8 cellular contexts compared by ENCODE assay signal in the genomic region with DNA sequence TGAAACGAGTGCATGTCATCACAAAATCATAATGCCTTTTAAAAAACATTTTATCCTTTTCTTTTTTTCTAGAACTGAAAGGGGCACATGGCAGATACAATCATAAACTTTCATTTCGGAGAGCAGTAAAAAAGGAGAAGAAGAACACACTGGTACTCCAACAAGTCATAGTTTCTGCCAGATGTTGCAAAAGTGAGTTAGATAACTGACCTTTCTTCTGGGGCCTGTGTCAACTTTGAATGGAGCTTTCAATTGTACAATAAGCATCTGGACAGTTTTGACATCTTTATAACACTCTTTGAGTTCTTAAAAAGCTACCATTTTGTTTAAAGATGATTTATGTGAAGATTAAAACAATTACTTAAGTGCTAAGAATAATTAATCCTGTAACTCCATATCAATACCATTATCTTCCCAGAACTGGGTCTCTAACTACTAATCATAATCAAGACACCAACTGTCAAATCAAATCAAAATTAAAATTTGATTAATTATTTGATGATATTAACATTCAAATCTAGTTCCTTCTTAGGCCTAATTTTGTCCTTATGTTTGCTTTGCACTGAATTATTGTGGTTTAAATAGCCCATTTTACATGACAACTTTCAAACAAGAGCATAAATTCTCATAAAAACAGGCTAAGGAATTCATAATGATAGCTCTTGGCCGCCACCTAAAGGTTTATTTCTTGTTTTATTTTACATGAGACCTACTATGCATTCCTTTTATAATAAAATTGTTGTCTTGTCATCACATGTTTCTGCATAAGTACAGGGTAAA. TPM values are rescaled to one million over a fixed set of nuclear protein-coding genes. Genes with fewer than 3 reads are reported as not detected.
DNase-seq lines count a peak whose midpoint lies in the region; ATAC-seq and TF ChIP-seq lines count a peak whose summit lies in the region.

No MANE protein-coding gene starts in this region.

- H3K27ac Mint-ChIP-seq in nephron = no peak overlapping the region
- no peak overlapping the region for H3K27ac Mint-ChIP-seq in activated CD4-positive, alpha-beta T cell treated with anti-CD3 and anti-CD28 coated beads, Interleukin-2, amount 10 ng/mL, durations not matched to agents 24 days and 14 days

- no peaks in the 10 kb centered on the region for H3K9me3 ChIP-seq in AG04450 (ENCODE audit: control insufficient read depth, insufficient read depth, low read length)

- POLR2A ChIA-PET in AG04450 (lab: Yijun Ruan, JAX) = interaction anchor here (0.9 kb wide), 1 partner anchor 12 kb away, joined by 3 read pairs; no protein-coding TSS in a partner anchor

- no peak overlapping the region for H3K4me3 Mint-ChIP-seq in nephron
- no peak overlapping the region for H3K4me3 Mint-ChIP-seq in activated CD4-positive, alpha-beta T cell treated with anti-CD3 and anti-CD28 coated beads, Interleukin-2, amount 10 ng/mL, durations not matched to agents 24 days and 14 days

- in situ Hi-C loops in T47D (cut with HindIII; ENCODE audit: low pct_unique_long_range_greater_than_20kb, low sequenced_read_pairs) = no loop called here

- H3K4me1 Mint-ChIP-seq in nephron = peaks cover 26% of the 10 kb centered on the region
- no peaks in the 10 kb centered on the region for H3K4me1 Mint-ChIP-seq in activated CD4-positive, alpha-beta T cell treated with anti-CD3 and anti-CD28 coated beads, Interleukin-2, amount 10 ng/mL, durations not matched to agents 24 days and 14 days

- CTCF ChIA-PET in AG04450 (lab: Charles Lee) = interaction anchor here (0.6 to 4.9 kb wide), 20 partner anchors 11 to 1909 kb away, joined by 3 to 49 read pairs (median 6); a partner anchor contains a TSS

- no peaks in the 10 kb centered on the region for H3K27me3 ChIP-seq in AG04450 (ENCODE audit: control insufficient read depth, insufficient read depth, low read length)

- intact Hi-C loops in activated CD4-positive, alpha-beta T cell treated with anti-CD3 and anti-CD28 coated beads, Interleukin-2, amount 10 ng/mL, durations not matched to agents 24 days and 14 days (cut with micrococcal nuclease) = loop anchor here (2.0 to 10.0 kb wide), 2 partner anchors 556 to 596 kb away; no protein-coding TSS in a partner anchor

- H3K27me3 Mint-ChIP-seq in nephron (ENCODE audit: low read depth) = no peaks in the 10 kb centered on the region
- H3K27me3 Mint-ChIP-seq in activated CD4-positive, alpha-beta T cell treated with anti-CD3 and anti-CD28 coated beads, Interleukin-2, amount 10 ng/mL, durations not matched to agents 24 days and 14 days = peaks cover 13% of the 10 kb centered on the region

- no peaks in the 10 kb centered on the region for H3K36me3 Mint-ChIP-seq in nephron (ENCODE audit: low read depth)
- H3K36me3 Mint-ChIP-seq in activated CD4-positive, alpha-beta T cell treated with anti-CD3 and anti-CD28 coated beads, Interleukin-2, amount 10 ng/mL, durations not matched to agents 24 days and 14 days (ENCODE audit: low read depth) = no peaks in the 10 kb centered on the region

- no peak overlapping the region for H3K27ac ChIP-seq in AG04450 (ENCODE audit: low read depth, low read length)

- DNase-seq in AG04450 (ENCODE audit: low read depth, low spot score) = no peak
- peak; percentile 51 for DNase-seq in NCI-H2227 (lab: John Stamatoyannopoulos, UW; ENCODE audit: unreplicated experiment)
- peak; percentile 35 to 79 for DNase-seq in T47D (ENCODE audit: low read depth in 1 of 2, low spot score in 1 of 2)
- DNase-seq in stimulated activated CD4-positive, alpha-beta T cell treated with anti-CD3 and anti-CD28 coated beads, Interleukin-12 subunit alpha, Interleukin-12 subunit beta, amount 100 ng/mL, for 4 hours = no peak
- DNase-seq in stimulated activated CD4-positive, alpha-beta T cell treated with anti-CD3 and anti-CD28 coated beads, Interleukin-4, amount 100 ng/mL, for 4 hours = no peak
- no peak for DNase-seq in activated CD4-positive, alpha-beta T cell treated with anti-CD3 and anti-CD28 coated beads, Interleukin-2, amount 10 ng/mL, durations not matched to agents 24 days and 14 days

- no peak overlapping the region for H3K4me3 ChIP-seq in AG04450 (ENCODE audit: low read depth, low read length)

- TF ChIP-seq CTCF in AG04450 (IDR thresholded peaks at IDR 0.05; ENCODE audit: low read depth, low read length) = peak; percentile 48
- TF ChIP-seq CTCF in nephron (IDR thresholded peaks at IDR 0.05; ENCODE audit: unreplicated experiment in 3 of 3) = peak; percentile 41 to 64 (median 54)

- peak; percentile 49 for ATAC-seq in GM19395 (IDR thresholded peaks at IDR 0.05; ENCODE audit: unreplicated experiment)

- H3K9me3 Mint-ChIP-seq in nephron = no peaks in the 10 kb centered on the region
- no peaks in the 10 kb centered on the region for H3K9me3 Mint-ChIP-seq in activated CD4-positive, alpha-beta T cell treated with anti-CD3 and anti-CD28 coated beads, Interleukin-2, amount 10 ng/mL, durations not matched to agents 24 days and 14 days

RNA-seq across cellular contexts. Expression of a gene that starts 19.5 kb away (rescaled TPM):
- 9.1 and 12.3 TPM in 2 replicates for polyA plus RNA-seq in AG04450 (2011; rRNA removed)
- polyA minus RNA-seq in AG04450 (2011; rRNA and poly(A)+ RNA removed) = 38.2 and 47.1 TPM in 2 replicates
- not detected in 2 replicates for total RNA-seq in activated CD4-positive, alpha-beta T cell treated with anti-CD3 and anti-CD28 coated beads, Interleukin-2, amount 10 ng/mL, durations not matched to agents 24 days and 14 days

Comparison
In these comparisons a context has a peak if more than half of its experiments do, and no peak if none do; other contexts are left out.
1. DNase-seq: peak in NCI-H2227 (single experiment) and T47D (2 of 2); none in AG04450 (single experiment), stimulated activated CD4-positive, alpha-beta T cell treated with anti-CD3 and anti-CD28 coated beads, Interleukin-12 subunit alpha, Interleukin-12 subunit beta, amount 100 ng/mL, for 4 hours (single experiment), stimulated activated CD4-positive, alpha-beta T cell treated with anti-CD3 and anti-CD28 coated beads, Interleukin-4, amount 100 ng/mL, for 4 hours (0 of 2) and activated CD4-positive, alpha-beta T cell treated with anti-CD3 and anti-CD28 coated beads, Interleukin-2, amount 10 ng/mL, durations not matched to agents 24 days and 14 days (single experiment).